ENCODE assay signal across 20 cellular contexts in genomic region chr3:55963611-55964010, GRCh38.
DNase-seq lines count a peak whose midpoint lies in the region; ATAC-seq lines count a peak whose summit lies in the region.
"Had no signal": no experiment of that assay in that cellular context is flagged by ENCODE, and none has a peak within 500 bp of the region (broad histone marks: within the 10 kb centered on the region; RNA-seq: fewer than 3 reads in every experiment).

No MANE protein-coding gene starts in this region.

- DNase-seq in NCI-H748 (lab: John Stamatoyannopoulos, UW; ENCODE audit: unreplicated experiment) (peak; percentile 43), NCI-H748 treated with DMSO at 0.1 percent for 48 hours (lab: John Stamatoyannopoulos, UW) (no peak), NCI-H1092 (lab: John Stamatoyannopoulos, UW) (peak; percentile 1), NCI-H69 (lab: John Stamatoyannopoulos, UW) (peak; percentile 84), smooth muscle cell of the brain vasculature (ENCODE audit: low read depth, low spot score) (peak; percentile 2), glomerular visceral epithelial cell (ENCODE audit: extremely low spot score) (no peak), DMS79 (lab: John Stamatoyannopoulos, UW) (no peak)
- DNase-seq: CD8-positive, alpha-beta T cell; DMS153; GM23248; H7; Kasumi-1; MV-4-11; NCI-H1436; NCI-H2029 treated with DMSO at 0.1 percent for 48 hours; NCI-H510A treated with DMSO at 0.1 percent for 48 hours; SHP77 treated with DMSO at 0.1 percent for 48 hours had no signal

- no peak for ATAC-seq in HG03378 (IDR thresholded peaks at IDR 0.05; ENCODE audit: unreplicated experiment)
- ATAC-seq: CD8-positive, alpha-beta T cell; K562; Panc1 had no signal

Comparison
In these comparisons a context has a peak if more than half of its experiments do, and no peak if none do; other contexts are left out.
1. DNase-seq: peak in NCI-H748 (single experiment), NCI-H1092 (single experiment), NCI-H69 (single experiment) and smooth muscle cell of the brain vasculature (single experiment); none in NCI-H748 treated with DMSO at 0.1 percent for 48 hours (single experiment), glomerular visceral epithelial cell (single experiment) and DMS79 (single experiment).